ENCODE assay signal across 28 cellular contexts in the genomic region with DNA sequence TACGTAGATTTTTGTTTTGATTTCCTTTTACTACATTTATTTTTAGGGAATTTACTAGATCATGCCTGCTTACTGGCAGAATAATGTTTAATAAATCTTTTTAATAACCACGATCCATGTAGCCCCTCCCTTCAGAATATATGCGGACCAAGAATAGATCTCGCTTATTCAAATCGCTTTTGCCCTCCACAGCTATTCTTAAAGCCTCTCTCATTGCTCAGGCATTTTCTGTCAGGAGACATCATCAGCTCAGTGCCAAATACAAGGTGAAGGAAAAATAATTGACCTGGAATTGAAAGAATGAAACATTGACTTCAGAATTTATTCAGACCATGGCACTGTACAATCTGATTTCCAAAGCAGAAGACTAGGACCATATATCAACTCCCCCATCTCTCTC. TPM values are rescaled to one million over a fixed set of nuclear protein-coding genes. Genes with fewer than 3 reads are reported as not detected.
"Had no signal": no experiment of that assay in that cellular context is flagged by ENCODE, and none has a peak within 500 bp of the region (broad histone marks: within the 10 kb centered on the region; RNA-seq: fewer than 3 reads in every experiment).

No MANE protein-coding gene starts in this region.

- H3K4me1 Mint-ChIP-seq: brain, neural progenitor cell had no signal

- H3K4me2 ChIP-seq: hepatocyte, neural progenitor cell had no signal

- H3K36me3 ChIP-seq: neural progenitor cell, sigmoid colon had no signal

- H3K9me3 Mint-ChIP-seq: activated T-helper 17 cell treated with anti-CD3 and anti-CD28 coated beads, Interleukin-2, amount 50 U/mL, for 72 hours; brain; dendritic cell treated with granulocyte-macrophage colony-stimulating factor and Interleukin-4, amounts not matched to agents 40 ng/mL and 50 ng/mL, for 4 days; immature natural killer cell; mesothelial cell of epicardium; naive thymus-derived CD8-positive, alpha-beta T cell; neural progenitor cell had no signal

- ATAC-seq: activated T-helper 17 cell treated with anti-CD3 and anti-CD28 coated beads, Interleukin-2, amount 50 U/mL, for 72 hours; left lung; naive thymus-derived CD8-positive, alpha-beta T cell had no signal

- H3K27ac Mint-ChIP-seq: activated T-helper 17 cell treated with anti-CD3 and anti-CD28 coated beads, Interleukin-2, amount 50 U/mL, for 72 hours; brain; mesothelial cell of epicardium; neural progenitor cell had no signal

- DNase-seq: activated CD4-positive, alpha-beta T cell treated with anti-CD3 and anti-CD28 coated beads, Interleukin-2, amount 50 U/mL, for 1 hour; activated naive CD4-positive, alpha-beta T cell; aorta; caudate nucleus; effector CD8-positive, alpha-beta T cell; erythroblast; foreskin fibroblast; immature natural killer cell; left lung; mammary epithelial cell; naive thymus-derived CD8-positive, alpha-beta T cell; sigmoid colon; stimulated activated CD4-positive, alpha-beta T cell treated with anti-CD3 and anti-CD28 coated beads, Interleukin-2, amount 100 ng/mL, for 48 hours; stimulated activated naive CD4-positive, alpha-beta T cell treated with Interleukin-2 at 50 U/mL for 16 hours; SW 1271; tibial artery had no signal

- H3K36me3 Mint-ChIP-seq: brain, mesothelial cell of epicardium, neural progenitor cell had no signal

- H2AFZ ChIP-seq: hepatocyte, neural progenitor cell had no signal

- H3K27me3 Mint-ChIP-seq: activated T-helper 17 cell treated with anti-CD3 and anti-CD28 coated beads, Interleukin-2, amount 50 U/mL, for 72 hours; dendritic cell treated with granulocyte-macrophage colony-stimulating factor and Interleukin-4, amounts not matched to agents 40 ng/mL and 50 ng/mL, for 4 days; naive thymus-derived CD8-positive, alpha-beta T cell had no signal

- H3K9me3 ChIP-seq: left lung, sigmoid colon, tibial artery had no signal

- H3K9ac ChIP-seq: neural progenitor cell had no signal

- H3K27ac ChIP-seq: hepatocyte, left lung, neural progenitor cell, sigmoid colon, SK-N-MC, tibial artery had no signal

- H3K4me1 ChIP-seq: neural progenitor cell, sigmoid colon, tibial artery had no signal

- H3K27me3 ChIP-seq: hepatocyte, left lung, neural progenitor cell, sigmoid colon had no signal

- H3K4me3 Mint-ChIP-seq: activated T-helper 17 cell treated with anti-CD3 and anti-CD28 coated beads, Interleukin-2, amount 50 U/mL, for 72 hours; brain; dendritic cell treated with granulocyte-macrophage colony-stimulating factor and Interleukin-4, amounts not matched to agents 40 ng/mL and 50 ng/mL, for 4 days; immature natural killer cell; mesothelial cell of epicardium; naive thymus-derived CD8-positive, alpha-beta T cell; neural progenitor cell had no signal

- H3K4me3 ChIP-seq: hepatocyte, left lung, neural progenitor cell, sigmoid colon, SK-N-MC, tibial artery had no signal

RNA-seq across cellular contexts. Expression of gene JAML, which starts 10.0 kb away (rescaled TPM):
- total RNA-seq: fibroblast of lung, glomerular endothelial cell, mammary epithelial cell, mesothelial cell of epicardium, osteoblast, renal cortical epithelial cell had no signal
- polyA plus RNA-seq: fibroblast of lung, mammary epithelial cell had no signal

RNA-seq across cellular contexts. Expression of gene MPZL2, which starts 29.3 kb away (rescaled TPM):
- total RNA-seq: fibroblast of lung, osteoblast had no signal
- polyA plus RNA-seq: fibroblast of lung had no signal

RNA-seq across cellular contexts. Expression of gene SCN2B, which starts 58.4 kb away (rescaled TPM):
- total RNA-seq: glomerular endothelial cell; naive thymus-derived CD8-positive, alpha-beta T cell; osteoblast; T-helper 2 cell treated with Interferon-gamma antibody and Interleukin-4, amounts not matched to agents 100 ng/mL and 5 ng/mL, for 36 hours had no signal
- polyA plus RNA-seq: aorta; immature natural killer cell; naive thymus-derived CD8-positive, alpha-beta T cell had no signal
